ENCODE assay signal across 9 cellular contexts in genomic region chr2:10091182-10091932, GRCh38. TPM values are rescaled to one million over a fixed set of nuclear protein-coding genes. Genes with fewer than 3 reads are reported as not detected.
DNase-seq lines count a peak whose midpoint lies in the region; ATAC-seq and TF ChIP-seq lines count a peak whose summit lies in the region.
"Had no signal": no experiment of that assay in that cellular context is flagged by ENCODE, and none has a peak within 500 bp of the region (broad histone marks: within the 10 kb centered on the region; RNA-seq: fewer than 3 reads in every experiment).

No MANE protein-coding gene starts in this region.

- H3K4me3 Mint-ChIP-seq in osteocyte (ENCODE audit: unreplicated experiment) = no peak overlapping the region

- no peaks in the 10 kb centered on the region for H3K9me3 Mint-ChIP-seq in osteocyte (ENCODE audit: unreplicated experiment)

- no peaks in the 10 kb centered on the region for H3K36me3 ChIP-seq in effector memory CD4-positive, alpha-beta T cell (ENCODE audit: control insufficient read depth, insufficient read depth, low read length)

- no peak overlapping the region for H3K27ac ChIP-seq in effector memory CD4-positive, alpha-beta T cell (ENCODE audit: insufficient read depth, low read length, poor library complexity, severe bottlenecking)
- H3K27ac ChIP-seq: KMS-11 had no signal

- peak; percentile 35 for DNase-seq in NOMO-1 treated with dmso at 0.1 percent for 144 hours (lab: John Stamatoyannopoulos, UW; ENCODE audit: unreplicated experiment)
- no peak for DNase-seq in effector memory CD4-positive, alpha-beta T cell
- peak; percentile 61 for DNase-seq in renal cortical epithelial cell (ENCODE audit: low read depth)
- DNase-seq in HK-2 (ENCODE audit: unreplicated experiment) = no peak
- DNase-seq in osteocyte (ENCODE audit: extremely low spot score, unreplicated experiment) = no peak
- no peak for DNase-seq in NCI-H1105 treated with DMSO at 0.1 percent for 48 hours (lab: John Stamatoyannopoulos, UW)

- peaks cover 26% of the 10 kb centered on the region for H3K27me3 ChIP-seq in effector memory CD4-positive, alpha-beta T cell (replicated peaks; ENCODE audit: control insufficient read depth, insufficient read depth, low read length, poor library complexity, severe bottlenecking)

- H3K4me1 Mint-ChIP-seq in osteocyte (ENCODE audit: unreplicated experiment) = peaks cover 10% of the 10 kb centered on the region

- TF ChIP-seq CTCF in osteocyte (IDR thresholded peaks at IDR 0.05) = no peak

- H3K27ac Mint-ChIP-seq in osteocyte (ENCODE audit: unreplicated experiment) = no peak overlapping the region

- ATAC-seq in HG03025 (IDR thresholded peaks at IDR 0.05; ENCODE audit: low FRiP score, unreplicated experiment) = no peak

- no peaks in the 10 kb centered on the region for H3K36me3 Mint-ChIP-seq in osteocyte (ENCODE audit: unreplicated experiment)

- peak; percentile 41 for TF ChIP-seq POLR2A in GM18526 (IDR thresholded peaks at IDR 0.05; ENCODE audit: extremely low read depth, insufficient read length)

- H3K4me3 ChIP-seq in effector memory CD4-positive, alpha-beta T cell (ENCODE audit: insufficient read depth, low read depth, low read length, poor library complexity, severe bottlenecking) = peak overlapping the region; percentile 32

- H3K27me3 Mint-ChIP-seq in osteocyte (ENCODE audit: unreplicated experiment) = peaks cover 18% of the 10 kb centered on the region

- H3K4me1 ChIP-seq in effector memory CD4-positive, alpha-beta T cell (ENCODE audit: control insufficient read depth, insufficient read depth, low read length, poor library complexity, severe bottlenecking) = peaks cover 7% of the 10 kb centered on the region

- H3K9me3 ChIP-seq in effector memory CD4-positive, alpha-beta T cell (ENCODE audit: control insufficient read depth, low read length) = no peaks in the 10 kb centered on the region

RNA-seq across cellular contexts. Expression of gene CYS1, which starts 11.1 kb away (rescaled TPM):
- 34.2 and 223 TPM in 2 replicates for total RNA-seq in renal cortical epithelial cell
- 5.1 and 5.5 TPM in 2 replicates for total RNA-seq in osteocyte

RNA-seq across cellular contexts. Expression of gene RRM2, which starts 31.2 kb away (rescaled TPM):
- total RNA-seq in renal cortical epithelial cell = 3.4 and 17.9 TPM in 2 replicates
- 28.3 and 33.6 TPM in 2 replicates for total RNA-seq in osteocyte

RNA-seq across cellular contexts. Expression of gene KLF11, which starts 48.0 kb away (rescaled TPM):
- 8.2 and 16.2 TPM in 2 replicates for total RNA-seq in renal cortical epithelial cell
- total RNA-seq in osteocyte = 15.9 and 17.4 TPM in 2 replicates

Comparison
In these comparisons a context has a peak if more than half of its experiments do, and no peak if none do; other contexts are left out.
1. DNase-seq: peak in NOMO-1 treated with dmso at 0.1 percent for 144 hours (single experiment) and renal cortical epithelial cell (single experiment); none in effector memory CD4-positive, alpha-beta T cell (0 of 3), HK-2 (single experiment), osteocyte (single experiment) and NCI-H1105 treated with DMSO at 0.1 percent for 48 hours (single experiment).